ENCODE assay signal across 1 cellular context in genomic region chr10:87500646-87501048, GRCh38.
A peak's percentile ranks its signal among the peaks of the same experiment; 100 is the strongest.
TF ChIP-seq lines count a peak whose summit lies in the region.

No MANE protein-coding gene starts in this region.

TF ChIP-seq in HepG2, 621 proteins besides CTCF, POLR2A, EP300 and RAD21 (continued from another document and continues in another):
- TF ChIP-seq CSRNP2 (CRISPR knock-in tag; conservative IDR thresholded peaks at IDR 0.05; ENCODE audit: low read depth) (no peak), TEAD2 (CRISPR knock-in tag; IDR thresholded peaks at IDR 0.05) (no peak), ZNF609 (CRISPR knock-in tag; IDR thresholded peaks at IDR 0.05; ENCODE audit: borderline replicate concordance) (peak; percentile 94), ZNF292 (CRISPR knock-in tag; IDR thresholded peaks at IDR 0.05; ENCODE audit: borderline replicate concordance, low read depth) (peak; percentile 55; the same call in 1 of the 2 replicates), MZF1 (CRISPR knock-in tag; IDR thresholded peaks at IDR 0.05; ENCODE audit: borderline replicate concordance) (no peak), PAXIP1 (CRISPR knock-in tag; conservative IDR thresholded peaks at IDR 0.05) (peak; percentile 100), CEBPZ (IDR thresholded peaks at IDR 0.05; ENCODE audit: low read length) (no peak), DZIP1 (CRISPR knock-in tag; IDR thresholded peaks at IDR 0.05) (no peak), ZNF878 (CRISPR knock-in tag; IDR thresholded peaks at IDR 0.05) (peak; percentile 89; the same call in 1 of the 2 replicates), ZNF703 (CRISPR knock-in tag; IDR thresholded peaks at IDR 0.05; ENCODE audit: borderline replicate concordance) (no peak), ZBTB26 (CRISPR knock-in tag; IDR thresholded peaks at IDR 0.05; ENCODE audit: borderline replicate concordance) (0 out of 2 replicates have a peak, but pooled peaks have one; percentile 55), TCF12 (IDR thresholded peaks at IDR 0.05) (no peak), TCF12 (CRISPR knock-in tag; IDR thresholded peaks at IDR 0.05) (0 out of 2 replicates have a peak, but pooled peaks have one; percentile 69), NCOA2 (CRISPR knock-in tag; IDR thresholded peaks at IDR 0.05) (peak; percentile 98), FOXC1 (CRISPR knock-in tag; IDR thresholded peaks at IDR 0.05; ENCODE audit: borderline replicate concordance) (no peak), ZNF660 (CRISPR knock-in tag; IDR thresholded peaks at IDR 0.05; ENCODE audit: borderline replicate concordance, low read depth) (no peak), AGO1 (IDR thresholded peaks at IDR 0.05; ENCODE audit: low read depth, low read length, poor library complexity, severe bottlenecking) (no peak), ZGPAT (CRISPR knock-in tag; IDR thresholded peaks at IDR 0.05) (peak; percentile 97), ZNF558 (CRISPR knock-in tag; IDR thresholded peaks at IDR 0.05; ENCODE audit: borderline replicate concordance) (no peak), HNRNPLL (IDR thresholded peaks at IDR 0.05; ENCODE audit: low read depth, low read length, poor library complexity, severe bottlenecking) (no peak), RBAK (CRISPR knock-in tag; IDR thresholded peaks at IDR 0.05) (no peak), CREM (IDR thresholded peaks at IDR 0.05) (peak; percentile 94), CREM (CRISPR knock-in tag; IDR thresholded peaks at IDR 0.05) (no peak), BORCS8-MEF2B (CRISPR knock-in tag; IDR thresholded peaks at IDR 0.05) (peak; percentile 53; the same call in 1 of the 2 replicates), ZBTB46 (CRISPR knock-in tag; IDR thresholded peaks at IDR 0.05; ENCODE audit: borderline replicate concordance) (no peak), ZNF605 (CRISPR knock-in tag; IDR thresholded peaks at IDR 0.05) (peak; percentile 87), DBP (CRISPR knock-in tag; IDR thresholded peaks at IDR 0.05; ENCODE audit: not compliant biosample characterization) (no peak), ZNF562 (CRISPR knock-in tag; IDR thresholded peaks at IDR 0.05; ENCODE audit: borderline replicate concordance) (no peak), SSRP1 (CRISPR knock-in tag; IDR thresholded peaks at IDR 0.05) (peak; percentile 55; the same call in 1 of the 2 replicates), ZNF383 (CRISPR knock-in tag; IDR thresholded peaks at IDR 0.05; ENCODE audit: borderline replicate concordance) (no peak), ZNF782 (CRISPR knock-in tag; IDR thresholded peaks at IDR 0.05; ENCODE audit: borderline replicate concordance) (no peak; the same call in 1 of the 2 replicates), SNRNP70 (IDR thresholded peaks at IDR 0.05; ENCODE audit: low read depth, low read length) (no peak), POLR2AphosphoS5 (IDR thresholded peaks at IDR 0.05; ENCODE audit: low read depth, low read length) (peak; percentile 70), ZMYM3 (CRISPR knock-in tag; IDR thresholded peaks at IDR 0.05) (peak; percentile 81), CC2D1A (CRISPR knock-in tag; IDR thresholded peaks at IDR 0.05) (no peak), ZKSCAN1 (IDR thresholded peaks at IDR 0.05; ENCODE audit: low read length) (no peak)
